Comparison of ENCODE assay signal across 1 cellular context in genomic region chr4:15479089-15479912, GRCh38.
TF ChIP-seq lines count a peak whose summit lies in the region.

No MANE protein-coding gene starts in this region.

TF ChIP-seq in K562, 482 proteins besides CTCF, POLR2A, EP300 and RAD21 (continued from another document and continues in another):
- TF ChIP-seq ZBTB40 (IDR thresholded peaks at IDR 0.05) = no peak
- TF ChIP-seq ZBTB40 (CRISPR knock-in tag; IDR thresholded peaks at IDR 0.05) = no peak
- peak; percentile 65 for TF ChIP-seq TAF7 (tag; IDR thresholded peaks at IDR 0.05)
- TF ChIP-seq ZNF780A (CRISPR knock-in tag; IDR thresholded peaks at IDR 0.05) = no peak
- TF ChIP-seq THRB (CRISPR knock-in tag; conservative IDR thresholded peaks at IDR 0.05) = no peak
- TF ChIP-seq ZNF146 (CRISPR knock-in tag; IDR thresholded peaks at IDR 0.05; ENCODE audit: unreplicated experiment) = no peak
- TF ChIP-seq ZNF263 (CRISPR knock-in tag; IDR thresholded peaks at IDR 0.05; ENCODE audit: borderline replicate concordance) = no peak
- peak; percentile 51 for TF ChIP-seq VEZF1 (CRISPR knock-in tag; IDR thresholded peaks at IDR 0.05)
- no peak for TF ChIP-seq BRCA1 (IDR thresholded peaks at IDR 0.05)
- no peak for TF ChIP-seq BRCA1 (CRISPR knock-in tag; IDR thresholded peaks at IDR 0.05)
- no peak for TF ChIP-seq FOXJ3 (CRISPR knock-in tag; IDR thresholded peaks at IDR 0.05)
- TF ChIP-seq EP400 (IDR thresholded peaks at IDR 0.05) = peak; percentile 54; the same call in 1 of the 2 replicates
- no peak for TF ChIP-seq TCF7L2 (IDR thresholded peaks at IDR 0.05; ENCODE audit: low read depth, low read length)
- TF ChIP-seq JUNB (CRISPR knock-in tag; conservative IDR thresholded peaks at IDR 0.05) = no peak
- no peak for TF ChIP-seq CREB3L1 (IDR thresholded peaks at IDR 0.05; ENCODE audit: borderline replicate concordance, low read depth)
- TF ChIP-seq MXI1 (IDR thresholded peaks at IDR 0.05; ENCODE audit: low read depth, low read length) = no peak
- peak; percentile 46 to 55; a peak in 2 of 4 replicates for TF ChIP-seq MAZ (CRISPR knock-in tag; conservative IDR thresholded peaks at IDR 0.05 in 1 of 2, IDR thresholded peaks at IDR 0.05 in 1 of 2)
- TF ChIP-seq MITF (IDR thresholded peaks at IDR 0.05) = no peak
- no peak for TF ChIP-seq HDGF (IDR thresholded peaks at IDR 0.05)
- no peak for TF ChIP-seq EHMT2 (IDR thresholded peaks at IDR 0.05)
- no peak for TF ChIP-seq MIER1 (IDR thresholded peaks at IDR 0.05; ENCODE audit: low read depth)
- TF ChIP-seq ZNF347 (CRISPR knock-in tag; IDR thresholded peaks at IDR 0.05; ENCODE audit: low read depth) = no peak
- TF ChIP-seq BRF2 (IDR thresholded peaks at IDR 0.05; ENCODE audit: borderline replicate concordance, insufficient read depth, insufficient read length) = no peak
- TF ChIP-seq LARP7 (IDR thresholded peaks at IDR 0.05) = no peak
- no peak for TF ChIP-seq GABPB2 (CRISPR knock-in tag; conservative IDR thresholded peaks at IDR 0.05)
- TF ChIP-seq ILF3 (IDR thresholded peaks at IDR 0.05; ENCODE audit: borderline replicate concordance) = no peak
- TF ChIP-seq YBX1 (IDR thresholded peaks at IDR 0.05) = no peak
- TF ChIP-seq MTA3 (IDR thresholded peaks at IDR 0.05; ENCODE audit: borderline replicate concordance) = no peak
- no peak for TF ChIP-seq E2F1 (CRISPR knock-in tag; IDR thresholded peaks at IDR 0.05)
- no peak for TF ChIP-seq TBL1XR1 (IDR thresholded peaks at IDR 0.05; ENCODE audit: low read length in 2 of 2)
- TF ChIP-seq FOXJ2 (tag; IDR thresholded peaks at IDR 0.05) = 0 out of 2 replicates have a peak, but pooled peaks have one; percentile 15
- TF ChIP-seq NR2C1 (IDR thresholded peaks at IDR 0.05) = no peak
- no peak for TF ChIP-seq NR2C1 (tag; IDR thresholded peaks at IDR 0.05)
- TF ChIP-seq CGGBP1 (CRISPR knock-in tag; IDR thresholded peaks at IDR 0.05) = no peak
- TF ChIP-seq ZNF277 (CRISPR knock-in tag; IDR thresholded peaks at IDR 0.05; ENCODE audit: borderline replicate concordance) = no peak
- no peak for TF ChIP-seq ZNF239 (CRISPR knock-in tag; IDR thresholded peaks at IDR 0.05)
- TF ChIP-seq PHF20 (IDR thresholded peaks at IDR 0.05; ENCODE audit: partially characterized antibody) = peak; percentile 52
- TF ChIP-seq GTF3C2 (IDR thresholded peaks at IDR 0.05; ENCODE audit: borderline replicate concordance, extremely low read depth, insufficient read length) = no peak
- TF ChIP-seq ZBTB7A (IDR thresholded peaks at IDR 0.05; ENCODE audit: borderline replicate concordance, control insufficient read depth, low read depth, low read length) = no peak
- TF ChIP-seq CBX5 (IDR thresholded peaks at IDR 0.05; ENCODE audit: borderline replicate concordance, low read depth) = no peak
- peak; percentile 64; the same call in 1 of the 2 replicates for TF ChIP-seq TOE1 (IDR thresholded peaks at IDR 0.05; ENCODE audit: borderline replicate concordance)
- TF ChIP-seq TOE1 (CRISPR knock-in tag; IDR thresholded peaks at IDR 0.05; ENCODE audit: borderline replicate concordance, low read depth) = no peak
- no peak for TF ChIP-seq ZNF24 (IDR thresholded peaks at IDR 0.05)
